In the genomic region with DNA sequence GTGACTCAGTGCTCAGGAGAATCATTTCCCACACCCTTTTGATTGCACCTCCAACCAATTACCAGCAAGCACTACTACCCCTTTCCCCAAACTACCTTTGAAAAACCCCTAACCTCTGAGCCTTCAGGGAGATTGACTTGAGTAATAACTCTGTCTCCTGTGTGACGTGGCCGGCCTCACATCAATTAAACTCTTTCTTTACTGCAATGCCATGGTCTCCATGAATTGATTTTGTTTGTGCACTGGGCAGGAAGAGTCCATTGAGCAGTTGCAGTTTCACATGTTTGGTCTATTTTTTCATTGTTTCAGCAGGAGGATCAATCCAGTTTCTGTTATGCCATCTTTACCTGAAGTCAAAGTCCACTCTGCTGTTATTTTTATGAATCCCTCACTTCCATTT, we compare ENCODE assay signal across 1 cellular context.
TF ChIP-seq lines count a peak whose summit lies in the region.

No MANE protein-coding gene starts in this region.

TF ChIP-seq in GM12878, 131 proteins besides CTCF, POLR2A, EP300 and RAD21:
- TF ChIP-seq TCF7 (IDR thresholded peaks at IDR 0.05; ENCODE audit: borderline replicate concordance) = no peak
- TF ChIP-seq, protein P1, sequence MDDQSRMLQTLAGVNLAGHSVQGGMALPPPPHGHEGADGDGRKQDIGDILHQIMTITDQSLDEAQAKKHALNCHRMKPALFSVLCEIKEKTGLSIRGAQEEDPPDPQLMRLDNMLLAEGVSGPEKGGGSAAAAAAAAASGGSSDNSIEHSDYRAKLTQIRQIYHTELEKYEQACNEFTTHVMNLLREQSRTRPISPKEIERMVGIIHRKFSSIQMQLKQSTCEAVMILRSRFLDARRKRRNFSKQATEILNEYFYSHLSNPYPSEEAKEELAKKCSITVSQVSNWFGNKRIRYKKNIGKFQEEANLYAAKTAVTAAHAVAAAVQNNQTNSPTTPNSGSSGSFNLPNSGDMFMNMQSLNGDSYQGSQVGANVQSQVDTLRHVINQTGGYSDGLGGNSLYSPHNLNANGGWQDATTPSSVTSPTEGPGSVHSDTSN (IDR thresholded peaks at IDR 0.05; ENCODE audit: insufficient replicate concordance, low read depth, low read length) = no peak
- no peak for TF ChIP-seq CREM (IDR thresholded peaks at IDR 0.05; ENCODE audit: low read depth)
- TF ChIP-seq MTA2 (IDR thresholded peaks at IDR 0.05; ENCODE audit: low read depth) = peak; percentile 88
- 0 out of 2 replicates have a peak, but pooled peaks have one; percentile 27 for TF ChIP-seq DPF2 (IDR thresholded peaks at IDR 0.05)
- 0 out of 2 replicates have a peak, but pooled peaks have one; percentile 20 for TF ChIP-seq ZNF24 (IDR thresholded peaks at IDR 0.05)
- no peak for TF ChIP-seq ZNF274 (IDR thresholded peaks at IDR 0.05; ENCODE audit: insufficient read depth, insufficient read length)
- peak; percentile 37 for TF ChIP-seq MEF2B (IDR thresholded peaks at IDR 0.05; ENCODE audit: partially characterized antibody, poor library complexity, severe bottlenecking)
- no peak for TF ChIP-seq BMI1 (IDR thresholded peaks at IDR 0.05; ENCODE audit: borderline replicate concordance)
- TF ChIP-seq NBN (IDR thresholded peaks at IDR 0.05) = peak; percentile 75
- peak; percentile 49; the same call in 1 of the 2 replicates for TF ChIP-seq ATF7 (IDR thresholded peaks at IDR 0.05; ENCODE audit: low read depth)
- TF ChIP-seq, protein P2, sequence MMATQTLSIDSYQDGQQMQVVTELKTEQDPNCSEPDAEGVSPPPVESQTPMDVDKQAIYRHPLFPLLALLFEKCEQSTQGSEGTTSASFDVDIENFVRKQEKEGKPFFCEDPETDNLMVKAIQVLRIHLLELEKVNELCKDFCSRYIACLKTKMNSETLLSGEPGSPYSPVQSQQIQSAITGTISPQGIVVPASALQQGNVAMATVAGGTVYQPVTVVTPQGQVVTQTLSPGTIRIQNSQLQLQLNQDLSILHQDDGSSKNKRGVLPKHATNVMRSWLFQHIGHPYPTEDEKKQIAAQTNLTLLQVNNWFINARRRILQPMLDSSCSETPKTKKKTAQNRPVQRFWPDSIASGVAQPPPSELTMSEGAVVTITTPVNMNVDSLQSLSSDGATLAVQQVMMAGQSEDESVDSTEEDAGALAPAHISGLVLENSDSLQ (IDR thresholded peaks at IDR 0.05) = peak; percentile 71
- peak; percentile 26; the same call in 1 of the 2 replicates for TF ChIP-seq MLLT1 (IDR thresholded peaks at IDR 0.05)
- peak; percentile 74 to 81 for TF ChIP-seq IKZF2 (IDR thresholded peaks at IDR 0.05)
- TF ChIP-seq, protein P3, sequence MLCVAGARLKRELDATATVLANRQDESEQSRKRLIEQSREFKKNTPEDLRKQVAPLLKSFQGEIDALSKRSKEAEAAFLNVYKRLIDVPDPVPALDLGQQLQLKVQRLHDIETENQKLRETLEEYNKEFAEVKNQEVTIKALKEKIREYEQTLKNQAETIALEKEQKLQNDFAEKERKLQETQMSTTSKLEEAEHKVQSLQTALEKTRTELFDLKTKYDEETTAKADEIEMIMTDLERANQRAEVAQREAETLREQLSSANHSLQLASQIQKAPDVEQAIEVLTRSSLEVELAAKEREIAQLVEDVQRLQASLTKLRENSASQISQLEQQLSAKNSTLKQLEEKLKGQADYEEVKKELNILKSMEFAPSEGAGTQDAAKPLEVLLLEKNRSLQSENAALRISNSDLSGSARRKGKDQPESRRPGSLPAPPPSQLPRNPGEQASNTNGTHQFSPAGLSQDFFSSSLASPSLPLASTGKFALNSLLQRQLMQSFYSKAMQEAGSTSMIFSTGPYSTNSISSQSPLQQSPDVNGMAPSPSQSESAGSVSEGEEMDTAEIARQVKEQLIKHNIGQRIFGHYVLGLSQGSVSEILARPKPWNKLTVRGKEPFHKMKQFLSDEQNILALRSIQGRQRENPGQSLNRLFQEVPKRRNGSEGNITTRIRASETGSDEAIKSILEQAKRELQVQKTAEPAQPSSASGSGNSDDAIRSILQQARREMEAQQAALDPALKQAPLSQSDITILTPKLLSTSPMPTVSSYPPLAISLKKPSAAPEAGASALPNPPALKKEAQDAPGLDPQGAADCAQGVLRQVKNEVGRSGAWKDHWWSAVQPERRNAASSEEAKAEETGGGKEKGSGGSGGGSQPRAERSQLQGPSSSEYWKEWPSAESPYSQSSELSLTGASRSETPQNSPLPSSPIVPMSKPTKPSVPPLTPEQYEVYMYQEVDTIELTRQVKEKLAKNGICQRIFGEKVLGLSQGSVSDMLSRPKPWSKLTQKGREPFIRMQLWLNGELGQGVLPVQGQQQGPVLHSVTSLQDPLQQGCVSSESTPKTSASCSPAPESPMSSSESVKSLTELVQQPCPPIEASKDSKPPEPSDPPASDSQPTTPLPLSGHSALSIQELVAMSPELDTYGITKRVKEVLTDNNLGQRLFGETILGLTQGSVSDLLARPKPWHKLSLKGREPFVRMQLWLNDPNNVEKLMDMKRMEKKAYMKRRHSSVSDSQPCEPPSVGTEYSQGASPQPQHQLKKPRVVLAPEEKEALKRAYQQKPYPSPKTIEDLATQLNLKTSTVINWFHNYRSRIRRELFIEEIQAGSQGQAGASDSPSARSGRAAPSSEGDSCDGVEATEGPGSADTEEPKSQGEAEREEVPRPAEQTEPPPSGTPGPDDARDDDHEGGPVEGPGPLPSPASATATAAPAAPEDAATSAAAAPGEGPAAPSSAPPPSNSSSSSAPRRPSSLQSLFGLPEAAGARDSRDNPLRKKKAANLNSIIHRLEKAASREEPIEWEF (IDR thresholded peaks at IDR 0.05; ENCODE audit: insufficient replicate concordance, low read depth, low read length) = no peak
- TF ChIP-seq ZNF217 (IDR thresholded peaks at IDR 0.05) = no peak
- TF ChIP-seq, protein P4, sequence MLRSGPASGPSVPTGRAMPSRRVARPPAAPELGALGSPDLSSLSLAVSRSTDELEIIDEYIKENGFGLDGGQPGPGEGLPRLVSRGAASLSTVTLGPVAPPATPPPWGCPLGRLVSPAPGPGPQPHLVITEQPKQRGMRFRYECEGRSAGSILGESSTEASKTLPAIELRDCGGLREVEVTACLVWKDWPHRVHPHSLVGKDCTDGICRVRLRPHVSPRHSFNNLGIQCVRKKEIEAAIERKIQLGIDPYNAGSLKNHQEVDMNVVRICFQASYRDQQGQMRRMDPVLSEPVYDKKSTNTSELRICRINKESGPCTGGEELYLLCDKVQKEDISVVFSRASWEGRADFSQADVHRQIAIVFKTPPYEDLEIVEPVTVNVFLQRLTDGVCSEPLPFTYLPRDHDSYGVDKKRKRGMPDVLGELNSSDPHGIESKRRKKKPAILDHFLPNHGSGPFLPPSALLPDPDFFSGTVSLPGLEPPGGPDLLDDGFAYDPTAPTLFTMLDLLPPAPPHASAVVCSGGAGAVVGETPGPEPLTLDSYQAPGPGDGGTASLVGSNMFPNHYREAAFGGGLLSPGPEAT (IDR thresholded peaks at IDR 0.05; ENCODE audit: low read depth) = peak; percentile 67; the same call in 1 of the 2 replicates
- TF ChIP-seq IKZF1 (conservative IDR thresholded peaks at IDR 0.05) = peak; percentile 39; the same call in 1 of the 2 replicates
- TF ChIP-seq BHLHE40 (IDR thresholded peaks at IDR 0.05; ENCODE audit: borderline replicate concordance in 1 of 2, low read depth in 2 of 2, low read length in 1 of 2) = no peak
TF ChIP-seq in GM12878: peak in this region for 11.
